ENCODE assay signal across 13 cellular contexts in the genomic region with DNA sequence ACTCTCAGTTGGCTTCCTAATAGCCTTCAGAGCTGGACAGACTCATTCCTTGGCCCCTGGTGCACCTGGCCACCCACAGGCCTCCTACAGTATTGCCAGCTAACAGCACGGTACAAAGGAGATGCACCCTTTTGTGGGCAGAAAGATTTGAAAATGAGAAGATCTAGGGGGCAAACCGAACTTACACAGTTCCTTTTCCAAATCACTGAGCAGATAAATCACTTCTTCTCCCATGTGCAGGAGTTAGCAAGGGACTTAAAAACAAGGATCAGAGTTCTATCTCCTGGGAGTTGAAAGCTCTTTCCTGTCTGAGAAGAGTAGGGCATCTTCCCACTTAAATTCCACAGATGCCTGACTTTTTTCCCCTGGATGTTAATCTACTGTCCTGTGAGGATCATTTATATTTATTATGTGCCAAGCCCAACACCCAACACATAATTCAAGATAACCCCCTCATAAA.
DNase-seq lines count a peak whose midpoint lies in the region; ATAC-seq, FAIRE-seq and TF ChIP-seq lines count a peak whose summit lies in the region.
"Had no signal": no experiment of that assay in that cellular context is flagged by ENCODE, and none has a peak within 500 bp of the region (broad histone marks: within the 10 kb centered on the region; RNA-seq: fewer than 3 reads in every experiment).

No MANE protein-coding gene starts in this region.

- H3K4me3 ChIP-seq in kidney (ENCODE audit: low read length in 2 of 2) = no peak overlapping the region
- H3K4me3 ChIP-seq: left ventricle myocardium inferior, Peyer's patch had no signal

- POLR2A ChIA-PET in activated CD8-positive, alpha-beta T cell treated with anti-CD3 and anti-CD28 coated beads, Interleukin-2, amount 10 ng/mL, durations not matched to agents 7 days and 5 days (lab: Charles Lee) = interaction anchor here (0.6 kb wide), 1 partner anchor 15 kb away, joined by 3 read pairs; no protein-coding TSS in a partner anchor

- no peak overlapping the region for H3K9ac ChIP-seq in kidney (ENCODE audit: low read length in 2 of 2)

- H3K4me1 ChIP-seq in kidney (ENCODE audit: control insufficient read depth in 1 of 2, insufficient read depth in 1 of 2, low read depth in 1 of 2, low read length in 2 of 2) = no peaks in the 10 kb centered on the region
- H3K4me1 ChIP-seq: Peyer's patch had no signal

- H3K9me3 Mint-ChIP-seq in Calu3 (ENCODE audit: low read depth, unreplicated experiment) (no peaks in the 10 kb centered on the region), chondrocyte (ENCODE audit: low read depth) (peaks cover 14% of the 10 kb centered on the region), nephron (peaks cover 6% of the 10 kb centered on the region)
- no peaks in the 10 kb centered on the region for H3K9me3 Mint-ChIP-seq in activated CD8-positive, alpha-beta T cell treated with anti-CD3 and anti-CD28 coated beads, Interleukin-2, amount 10 ng/mL, durations not matched to agents 7 days and 5 days (ENCODE audit: insufficient read depth)

- H3K36me3 ChIP-seq in kidney (ENCODE audit: control insufficient read depth in 1 of 2, insufficient read depth in 2 of 2, low read length in 2 of 2) = no peaks in the 10 kb centered on the region
- H3K36me3 ChIP-seq: left ventricle myocardium inferior, Peyer's patch had no signal

- H3K36me3 Mint-ChIP-seq in Calu3 (ENCODE audit: insufficient read depth, unreplicated experiment) (no peaks in the 10 kb centered on the region), chondrocyte (ENCODE audit: low read depth) (peaks cover 5% of the 10 kb centered on the region), nephron (ENCODE audit: low read depth) (no peaks in the 10 kb centered on the region)
- H3K36me3 Mint-ChIP-seq in activated CD8-positive, alpha-beta T cell treated with anti-CD3 and anti-CD28 coated beads, Interleukin-2, amount 10 ng/mL, durations not matched to agents 7 days and 5 days (ENCODE audit: low read depth) = no peaks in the 10 kb centered on the region

- CTCF ChIA-PET in Calu3 (lab: Charles Lee) = no interaction called here
- CTCF ChIA-PET in activated CD8-positive, alpha-beta T cell treated with anti-CD3 and anti-CD28 coated beads, Interleukin-2, amount 10 ng/mL, durations not matched to agents 7 days and 5 days (lab: Charles Lee) = no interaction called here

- intact Hi-C loops in Calu3 (cut with micrococcal nuclease; ENCODE audit: unreplicated experiment) (no loop called here), Right ventricle myocardium superior (cut with DNase I) (no loop called here), kidney (cut with DNase I) (no loop called here)

- H3K4me1 Mint-ChIP-seq in Calu3 (ENCODE audit: low read depth, unreplicated experiment) (peaks cover 1% of the 10 kb centered on the region), chondrocyte (ENCODE audit: low read depth) (peaks cover 59% of the 10 kb centered on the region), nephron (peaks cover 32% of the 10 kb centered on the region)
- H3K4me1 Mint-ChIP-seq in activated CD8-positive, alpha-beta T cell treated with anti-CD3 and anti-CD28 coated beads, Interleukin-2, amount 10 ng/mL, durations not matched to agents 7 days and 5 days (ENCODE audit: low read depth) = no peaks in the 10 kb centered on the region
- H3K4me1 Mint-ChIP-seq: CD8-positive, alpha-beta memory T cell had no signal

- ATAC-seq in Right ventricle myocardium superior (ENCODE audit: poor library complexity) = no peak
- ATAC-seq in activated CD8-positive, alpha-beta T cell treated with anti-CD3 and anti-CD28 coated beads, Interleukin-2, amount 10 ng/mL, durations not matched to agents 7 days and 5 days = no peak
- no peak for ATAC-seq in HG03025 (IDR thresholded peaks at IDR 0.05; ENCODE audit: low FRiP score, unreplicated experiment)

- H3K27ac ChIP-seq in kidney (ENCODE audit: low read depth in 2 of 2, low read length in 2 of 2) = no peak overlapping the region
- H3K27ac ChIP-seq: left ventricle myocardium inferior, Peyer's patch had no signal

- FAIRE-seq in kidney (lab: Jason Lieb, UNC) = no peak
- FAIRE-seq: bronchial epithelial cell had no signal

- no TSS peak for BruUV-seq in Calu3 (replicated peaks; lab: Mats Ljungman, UMichigan)

- H3K4me3 Mint-ChIP-seq in Calu3 (ENCODE audit: low read depth, unreplicated experiment) = no peak overlapping the region
- H3K4me3 Mint-ChIP-seq in chondrocyte (ENCODE audit: unreplicated experiment) = no peak overlapping the region
- no peak overlapping the region for H3K4me3 Mint-ChIP-seq in nephron
- H3K4me3 Mint-ChIP-seq in activated CD8-positive, alpha-beta T cell treated with anti-CD3 and anti-CD28 coated beads, Interleukin-2, amount 10 ng/mL, durations not matched to agents 7 days and 5 days = no peak overlapping the region
- H3K4me3 Mint-ChIP-seq: CD8-positive, alpha-beta memory T cell had no signal

- H3K27ac Mint-ChIP-seq in Calu3 (ENCODE audit: unreplicated experiment) (no peak overlapping the region), chondrocyte (ENCODE audit: unreplicated experiment) (peak overlapping the region; percentile 89), nephron (peak overlapping the region; percentile 64 to 82 (median 75))
- H3K27ac Mint-ChIP-seq in activated CD8-positive, alpha-beta T cell treated with anti-CD3 and anti-CD28 coated beads, Interleukin-2, amount 10 ng/mL, durations not matched to agents 7 days and 5 days = no peak overlapping the region
- H3K27ac Mint-ChIP-seq: CD8-positive, alpha-beta memory T cell had no signal

- H3K27me3 Mint-ChIP-seq in Calu3 (ENCODE audit: unreplicated experiment) (peaks cover 13% of the 10 kb centered on the region), chondrocyte (ENCODE audit: low read depth) (no peaks in the 10 kb centered on the region), nephron (ENCODE audit: low read depth) (no peaks in the 10 kb centered on the region)
- H3K27me3 Mint-ChIP-seq in activated CD8-positive, alpha-beta T cell treated with anti-CD3 and anti-CD28 coated beads, Interleukin-2, amount 10 ng/mL, durations not matched to agents 7 days and 5 days (ENCODE audit: low read depth) = no peaks in the 10 kb centered on the region

- TF ChIP-seq CTCF in Calu3 (IDR thresholded peaks at IDR 0.05; ENCODE audit: unreplicated experiment) (no peak), chondrocyte (IDR thresholded peaks at IDR 0.05) (peak; percentile 72), nephron (IDR thresholded peaks at IDR 0.05; ENCODE audit: unreplicated experiment in 3 of 3) (peak in 1 of 3 experiments; percentile 31), kidney (IDR thresholded peaks at IDR 0.05; ENCODE audit: borderline replicate concordance, extremely low read depth, insufficient read depth) (no peak)

- DNase-seq in Calu3 (peak; percentile 22), M059J (ENCODE audit: low read depth) (peak; percentile 48), chondrocyte (ENCODE audit: low spot score) (no peak), Right ventricle myocardium superior (no peak), kidney (no peak)
- no peak for DNase-seq in activated CD8-positive, alpha-beta T cell treated with anti-CD3 and anti-CD28 coated beads, Interleukin-2, amount 10 ng/mL, durations not matched to agents 7 days and 5 days
- DNase-seq: CD8-positive, alpha-beta memory T cell; left ventricle myocardium inferior; NCI-H2029 treated with DMSO at 0.1 percent for 48 hours; Peyer's patch had no signal

- H3K9me3 ChIP-seq in kidney (ENCODE audit: control insufficient read depth in 1 of 2, low read length in 2 of 2) = peaks cover 0 to 5% of the 10 kb centered on the region in 2 donors
- H3K9me3 ChIP-seq: Peyer's patch had no signal

Comparison
In these comparisons a context has a peak if more than half of its experiments do, and no peak if none do; other contexts are left out.
1. DNase-seq: peak in Calu3 (single experiment) and M059J (single experiment); none in chondrocyte (single experiment), Right ventricle myocardium superior (single experiment), kidney (single experiment) and activated CD8-positive, alpha-beta T cell treated with anti-CD3 and anti-CD28 coated beads, Interleukin-2, amount 10 ng/mL, durations not matched to agents 7 days and 5 days (single experiment).
2. H3K27ac Mint-ChIP-seq: peak in chondrocyte (single experiment) and nephron (3 of 3); none in Calu3 (single experiment) and activated CD8-positive, alpha-beta T cell treated with anti-CD3 and anti-CD28 coated beads, Interleukin-2, amount 10 ng/mL, durations not matched to agents 7 days and 5 days (single experiment).